ENCODE assay signal across 1 cellular context in the genomic region with DNA sequence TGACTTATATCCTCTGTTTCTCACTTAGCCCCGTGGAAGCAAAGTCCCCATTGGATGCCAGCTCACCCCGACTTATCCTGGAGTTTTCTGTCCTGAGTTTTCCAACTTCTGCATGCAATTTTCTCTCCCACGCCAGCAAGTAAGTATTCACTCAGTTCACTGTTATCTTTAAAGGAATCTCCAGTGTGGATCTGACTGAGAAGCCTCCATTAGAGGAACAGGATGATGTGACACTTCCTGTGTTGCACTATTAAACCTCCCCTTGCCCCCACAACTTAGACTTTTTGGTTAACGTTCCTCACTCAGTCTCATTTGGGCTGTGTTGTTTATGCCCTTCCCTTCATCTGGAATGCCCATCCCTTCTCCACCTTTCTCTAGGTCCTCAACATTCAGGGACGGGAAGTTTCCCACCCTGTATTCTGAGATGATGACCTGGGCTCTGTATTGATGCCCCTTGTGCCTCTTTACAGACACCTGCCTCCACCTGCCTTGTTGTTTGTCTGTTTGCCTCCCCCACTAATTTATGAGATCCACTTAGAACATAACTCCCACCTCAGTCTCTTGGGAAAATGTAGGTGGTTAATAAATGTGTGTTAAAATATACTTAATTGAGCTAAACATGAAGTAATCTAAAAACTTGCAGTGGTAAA.
A peak's percentile ranks its signal among the peaks of the same experiment; 100 is the strongest.
TF ChIP-seq lines count a peak whose summit lies in the region.

No MANE protein-coding gene starts in this region.

TF ChIP-seq in K562, 482 proteins besides CTCF, POLR2A, EP300 and RAD21 (continued from another document and continues in another):
- TF ChIP-seq, protein P1, sequence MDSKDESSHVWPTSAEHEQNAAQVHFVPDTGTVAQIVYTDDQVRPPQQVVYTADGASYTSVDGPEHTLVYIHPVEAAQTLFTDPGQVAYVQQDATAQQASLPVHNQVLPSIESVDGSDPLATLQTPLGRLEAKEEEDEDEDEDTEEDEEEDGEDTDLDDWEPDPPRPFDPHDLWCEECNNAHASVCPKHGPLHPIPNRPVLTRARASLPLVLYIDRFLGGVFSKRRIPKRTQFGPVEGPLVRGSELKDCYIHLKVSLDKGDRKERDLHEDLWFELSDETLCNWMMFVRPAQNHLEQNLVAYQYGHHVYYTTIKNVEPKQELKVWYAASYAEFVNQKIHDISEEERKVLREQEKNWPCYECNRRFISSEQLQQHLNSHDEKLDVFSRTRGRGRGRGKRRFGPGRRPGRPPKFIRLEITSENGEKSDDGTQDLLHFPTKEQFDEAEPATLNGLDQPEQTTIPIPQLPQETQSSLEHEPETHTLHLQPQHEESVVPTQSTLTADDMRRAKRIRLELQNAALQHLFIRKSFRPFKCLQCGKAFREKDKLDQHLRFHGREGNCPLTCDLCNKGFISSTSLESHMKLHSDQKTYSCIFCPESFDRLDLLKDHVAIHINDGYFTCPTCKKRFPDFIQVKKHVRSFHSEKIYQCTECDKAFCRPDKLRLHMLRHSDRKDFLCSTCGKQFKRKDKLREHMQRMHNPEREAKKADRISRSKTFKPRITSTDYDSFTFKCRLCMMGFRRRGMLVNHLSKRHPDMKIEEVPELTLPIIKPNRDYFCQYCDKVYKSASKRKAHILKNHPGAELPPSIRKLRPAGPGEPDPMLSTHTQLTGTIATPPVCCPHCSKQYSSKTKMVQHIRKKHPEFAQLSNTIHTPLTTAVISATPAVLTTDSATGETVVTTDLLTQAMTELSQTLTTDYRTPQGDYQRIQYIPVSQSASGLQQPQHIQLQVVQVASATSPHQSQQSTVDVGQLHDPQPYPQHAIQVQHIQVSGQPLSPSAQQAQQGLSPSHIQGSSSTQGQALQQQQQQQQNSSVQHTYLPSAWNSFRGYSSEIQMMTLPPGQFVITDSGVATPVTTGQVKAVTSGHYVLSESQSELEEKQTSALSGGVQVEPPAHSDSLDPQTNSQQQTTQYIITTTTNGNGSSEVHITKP (IDR thresholded peaks at IDR 0.05; ENCODE audit: partially characterized antibody): no peak
- TF ChIP-seq TAF7 (tag; IDR thresholded peaks at IDR 0.05) (0 out of 2 replicates have a peak, but pooled peaks have one; percentile 24), ZBTB43 (CRISPR knock-in tag; IDR thresholded peaks at IDR 0.05) (no peak), SPI1 (IDR thresholded peaks at IDR 0.05; ENCODE audit: borderline replicate concordance, low read depth, low read length) (no peak), BMI1 (IDR thresholded peaks at IDR 0.05; ENCODE audit: low read length) (no peak), KDM2B (CRISPR knock-in tag; IDR thresholded peaks at IDR 0.05) (no peak), ZNF146 (CRISPR knock-in tag; IDR thresholded peaks at IDR 0.05; ENCODE audit: unreplicated experiment) (no peak), LARP7 (IDR thresholded peaks at IDR 0.05) (no peak), DACH1 (IDR thresholded peaks at IDR 0.05; ENCODE audit: partially characterized antibody) (no peak), ZNF639 (CRISPR knock-in tag; conservative IDR thresholded peaks at IDR 0.05 in 1 of 2, IDR thresholded peaks at IDR 0.05 in 1 of 2) (peak in 1 of 2 experiments; percentile 72; a peak in 1 of 4 replicates), ELF2 (CRISPR knock-in tag; IDR thresholded peaks at IDR 0.05) (peak; percentile 81), POLR3A (IDR thresholded peaks at IDR 0.05; ENCODE audit: borderline replicate concordance, extremely low read depth, insufficient read depth, insufficient read length) (no peak), DIDO1 (tag; IDR thresholded peaks at IDR 0.05; ENCODE audit: low read depth) (peak; percentile 88), ZNF507 (tag; conservative IDR thresholded peaks at IDR 0.05) (no peak), TEAD4 (IDR thresholded peaks at IDR 0.05; ENCODE audit: low read length) (no peak), TEAD4 (CRISPR knock-in tag; IDR thresholded peaks at IDR 0.05; ENCODE audit: borderline replicate concordance) (no peak), ZNF445 (CRISPR knock-in tag; IDR thresholded peaks at IDR 0.05; ENCODE audit: low read depth) (no peak), TGIF2 (CRISPR knock-in tag; IDR thresholded peaks at IDR 0.05) (no peak), POU5F1 (IDR thresholded peaks at IDR 0.05; ENCODE audit: borderline replicate concordance, low read depth, low read length, partially characterized antibody) (no peak), POLR2AphosphoS2 (IDR thresholded peaks at IDR 0.05; ENCODE audit: low read length) (no peak), TAF9B (IDR thresholded peaks at IDR 0.05; ENCODE audit: partially characterized antibody) (no peak), CXXC5 (CRISPR knock-in tag; IDR thresholded peaks at IDR 0.05) (no peak), ESRRA (IDR thresholded peaks at IDR 0.05; ENCODE audit: borderline replicate concordance, low read depth) (no peak), SOX6 (IDR thresholded peaks at IDR 0.05) (no peak), PML (IDR thresholded peaks at IDR 0.05; ENCODE audit: low read length) (no peak), ZFX (CRISPR knock-in tag; IDR thresholded peaks at IDR 0.05) (no peak), PHF21A (IDR thresholded peaks at IDR 0.05; ENCODE audit: borderline replicate concordance, low read depth) (no peak), RFX5 (IDR thresholded peaks at IDR 0.05; ENCODE audit: low read depth, low read length) (no peak), HDAC2 (IDR thresholded peaks at IDR 0.05) (no peak), ILK (tag; IDR thresholded peaks at IDR 0.05; ENCODE audit: borderline replicate concordance, low read depth) (no peak), ZBTB49 (CRISPR knock-in tag; IDR thresholded peaks at IDR 0.05; ENCODE audit: borderline replicate concordance) (no peak), KAT2B (IDR thresholded peaks at IDR 0.05; ENCODE audit: low read depth, low read length) (no peak), HDAC6 (IDR thresholded peaks at IDR 0.05; ENCODE audit: low read depth, low read length) (no peak), ZNF12 (CRISPR knock-in tag; IDR thresholded peaks at IDR 0.05) (no peak), NRF1 (conservative IDR thresholded peaks at IDR 0.05 in 1 of 2, IDR thresholded peaks at IDR 0.05 in 1 of 2) (no peak), SMARCE1 (IDR thresholded peaks at IDR 0.05) (no peak), ETS2 (tag; IDR thresholded peaks at IDR 0.05; ENCODE audit: borderline replicate concordance, poor library complexity, severe bottlenecking) (no peak), ZNF197 (CRISPR knock-in tag; IDR thresholded peaks at IDR 0.05; ENCODE audit: low read depth) (0 out of 2 replicates have a peak, but pooled peaks have one; percentile 68), GATA2 (CRISPR knock-in tag; IDR thresholded peaks at IDR 0.05) (no peak), RBM14 (IDR thresholded peaks at IDR 0.05; ENCODE audit: borderline replicate concordance, insufficient read depth, low read depth, low read length) (no peak), ZFP1 (CRISPR knock-in tag; IDR thresholded peaks at IDR 0.05) (no peak)
- TF ChIP-seq, protein P2, sequence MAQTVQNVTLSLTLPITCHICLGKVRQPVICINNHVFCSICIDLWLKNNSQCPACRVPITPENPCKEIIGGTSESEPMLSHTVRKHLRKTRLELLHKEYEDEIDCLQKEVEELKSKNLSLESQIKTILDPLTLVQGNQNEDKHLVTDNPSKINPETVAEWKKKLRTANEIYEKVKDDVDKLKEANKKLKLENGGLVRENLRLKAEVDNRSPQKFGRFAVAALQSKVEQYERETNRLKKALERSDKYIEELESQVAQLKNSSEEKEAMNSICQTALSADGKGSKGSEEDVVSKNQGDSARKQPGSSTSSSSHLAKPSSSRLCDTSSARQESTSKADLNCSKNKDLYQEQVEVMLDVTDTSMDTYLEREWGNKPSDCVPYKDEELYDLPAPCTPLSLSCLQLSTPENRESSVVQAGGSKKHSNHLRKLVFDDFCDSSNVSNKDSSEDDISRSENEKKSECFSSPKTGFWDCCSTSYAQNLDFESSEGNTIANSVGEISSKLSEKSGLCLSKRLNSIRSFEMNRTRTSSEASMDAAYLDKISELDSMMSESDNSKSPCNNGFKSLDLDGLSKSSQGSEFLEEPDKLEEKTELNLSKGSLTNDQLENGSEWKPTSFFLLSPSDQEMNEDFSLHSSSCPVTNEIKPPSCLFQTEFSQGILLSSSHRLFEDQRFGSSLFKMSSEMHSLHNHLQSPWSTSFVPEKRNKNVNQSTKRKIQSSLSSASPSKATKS (CRISPR knock-in tag; IDR thresholded peaks at IDR 0.05): no peak
- TF ChIP-seq, protein P3, sequence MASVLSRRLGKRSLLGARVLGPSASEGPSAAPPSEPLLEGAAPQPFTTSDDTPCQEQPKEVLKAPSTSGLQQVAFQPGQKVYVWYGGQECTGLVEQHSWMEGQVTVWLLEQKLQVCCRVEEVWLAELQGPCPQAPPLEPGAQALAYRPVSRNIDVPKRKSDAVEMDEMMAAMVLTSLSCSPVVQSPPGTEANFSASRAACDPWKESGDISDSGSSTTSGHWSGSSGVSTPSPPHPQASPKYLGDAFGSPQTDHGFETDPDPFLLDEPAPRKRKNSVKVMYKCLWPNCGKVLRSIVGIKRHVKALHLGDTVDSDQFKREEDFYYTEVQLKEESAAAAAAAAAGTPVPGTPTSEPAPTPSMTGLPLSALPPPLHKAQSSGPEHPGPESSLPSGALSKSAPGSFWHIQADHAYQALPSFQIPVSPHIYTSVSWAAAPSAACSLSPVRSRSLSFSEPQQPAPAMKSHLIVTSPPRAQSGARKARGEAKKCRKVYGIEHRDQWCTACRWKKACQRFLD (CRISPR knock-in tag; IDR thresholded peaks at IDR 0.05): peak; percentile 39; the same call in 1 of the 2 replicates
- TF ChIP-seq, protein P4, sequence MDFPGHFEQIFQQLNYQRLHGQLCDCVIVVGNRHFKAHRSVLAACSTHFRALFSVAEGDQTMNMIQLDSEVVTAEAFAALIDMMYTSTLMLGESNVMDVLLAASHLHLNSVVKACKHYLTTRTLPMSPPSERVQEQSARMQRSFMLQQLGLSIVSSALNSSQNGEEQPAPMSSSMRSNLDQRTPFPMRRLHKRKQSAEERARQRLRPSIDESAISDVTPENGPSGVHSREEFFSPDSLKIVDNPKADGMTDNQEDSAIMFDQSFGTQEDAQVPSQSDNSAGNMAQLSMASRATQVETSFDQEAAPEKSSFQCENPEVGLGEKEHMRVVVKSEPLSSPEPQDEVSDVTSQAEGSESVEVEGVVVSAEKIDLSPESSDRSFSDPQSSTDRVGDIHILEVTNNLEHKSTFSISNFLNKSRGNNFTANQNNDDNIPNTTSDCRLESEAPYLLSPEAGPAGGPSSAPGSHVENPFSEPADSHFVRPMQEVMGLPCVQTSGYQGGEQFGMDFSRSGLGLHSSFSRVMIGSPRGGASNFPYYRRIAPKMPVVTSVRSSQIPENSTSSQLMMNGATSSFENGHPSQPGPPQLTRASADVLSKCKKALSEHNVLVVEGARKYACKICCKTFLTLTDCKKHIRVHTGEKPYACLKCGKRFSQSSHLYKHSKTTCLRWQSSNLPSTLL (IDR thresholded peaks at IDR 0.05): no peak
- TF ChIP-seq, protein P5, sequence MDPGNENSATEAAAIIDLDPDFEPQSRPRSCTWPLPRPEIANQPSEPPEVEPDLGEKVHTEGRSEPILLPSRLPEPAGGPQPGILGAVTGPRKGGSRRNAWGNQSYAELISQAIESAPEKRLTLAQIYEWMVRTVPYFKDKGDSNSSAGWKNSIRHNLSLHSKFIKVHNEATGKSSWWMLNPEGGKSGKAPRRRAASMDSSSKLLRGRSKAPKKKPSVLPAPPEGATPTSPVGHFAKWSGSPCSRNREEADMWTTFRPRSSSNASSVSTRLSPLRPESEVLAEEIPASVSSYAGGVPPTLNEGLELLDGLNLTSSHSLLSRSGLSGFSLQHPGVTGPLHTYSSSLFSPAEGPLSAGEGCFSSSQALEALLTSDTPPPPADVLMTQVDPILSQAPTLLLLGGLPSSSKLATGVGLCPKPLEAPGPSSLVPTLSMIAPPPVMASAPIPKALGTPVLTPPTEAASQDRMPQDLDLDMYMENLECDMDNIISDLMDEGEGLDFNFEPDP (CRISPR knock-in tag; IDR thresholded peaks at IDR 0.05): no peak
